8 cellular contexts compared by ENCODE assay signal in genomic region chr11:83156996-83157754, GRCh38. TPM values are rescaled to one million over a fixed set of nuclear protein-coding genes. Genes with fewer than 3 reads are reported as not detected.
DNase-seq lines count a peak whose midpoint lies in the region; ATAC-seq and TF ChIP-seq lines count a peak whose summit lies in the region.

Gene PCF11 (plus strand): TSS chr11:83157131. CDS start chr11:83157440, 309 bp downstream.

- ATAC-seq in HG03103 (IDR thresholded peaks at IDR 0.05; ENCODE audit: low read depth, unreplicated experiment) = peak; percentile 1

- CTCF ChIA-PET in activated CD4-positive, alpha-beta memory T cell treated with anti-CD3 and anti-CD28 coated beads for 36 hours (lab: Charles Lee) = interaction anchor here (0.6 to 2.0 kb wide), 13 partner anchors 8 to 439 kb away, joined by 3 to 7 read pairs (median 4); partner anchors contain the start of genes DDIAS and RAB30

- H3K4me1 Mint-ChIP-seq in activated CD4-positive, alpha-beta memory T cell treated with anti-CD3 and anti-CD28 coated beads for 36 hours (ENCODE audit: low read depth) = peaks cover 28% of the 10 kb centered on the region

- no peaks in the 10 kb centered on the region for H3K9me3 ChIP-seq in neutrophil

- peaks cover 46% of the 10 kb centered on the region for H3K36me3 Mint-ChIP-seq in activated CD4-positive, alpha-beta memory T cell treated with anti-CD3 and anti-CD28 coated beads for 36 hours

- no peaks in the 10 kb centered on the region for H3K27me3 Mint-ChIP-seq in activated CD4-positive, alpha-beta memory T cell treated with anti-CD3 and anti-CD28 coated beads for 36 hours

- no peaks in the 10 kb centered on the region for H3K27me3 ChIP-seq in neutrophil

- POLR2A ChIA-PET in activated CD4-positive, alpha-beta memory T cell treated with anti-CD3 and anti-CD28 coated beads for 36 hours (lab: Charles Lee) = interaction anchor here (0.7 to 5.7 kb wide), 22 partner anchors 11 to 421 kb away, joined by 3 to 67 read pairs (median 5); partner anchors contain the start of genes ANKRD42, CCDC90B, DDIAS and PRCP

- H3K27ac Mint-ChIP-seq in activated CD4-positive, alpha-beta memory T cell treated with anti-CD3 and anti-CD28 coated beads for 36 hours = peak within 1 kb of the TSS; percentile 100

- H3K4me3 ChIP-seq in fibroblast of the aortic adventitia (ENCODE audit: low read depth, low read length) (peak within 1 kb of the TSS; percentile 95), neutrophil (ENCODE audit: low read depth in 1 of 2, low read length in 1 of 2) (peak within 1 kb of the TSS; percentile 95 to 100)

- peak within 1 kb of the TSS; percentile 100 for H3K4me3 Mint-ChIP-seq in activated CD4-positive, alpha-beta memory T cell treated with anti-CD3 and anti-CD28 coated beads for 36 hours

- peaks cover 54 to 55% of the 10 kb centered on the region in 2 experiments for H3K4me1 ChIP-seq in neutrophil (ENCODE audit: control insufficient read depth in 1 of 2, insufficient read depth in 1 of 2, low read depth in 1 of 2, low read length in 1 of 2)

- TF ChIP-seq CTCF in fibroblast of the aortic adventitia (IDR thresholded peaks at IDR 0.05; ENCODE audit: insufficient read depth, low read length) (no peak), neutrophil (IDR thresholded peaks at IDR 0.05) (peak; percentile 37)

- peak; percentile 94 for DNase-seq in activated T-cell treated with anti-CD3 and anti-CD28 coated beads, Interleukin-2, amount 50 U/mL, for 1 hour
- DNase-seq in activated T-cell treated with anti-CD3 and anti-CD28 coated beads for 4 hours = no peak
- DNase-seq in activated CD4-positive, alpha-beta memory T cell treated with anti-CD3 and anti-CD28 coated beads for 36 hours = no peak
- DNase-seq in fibroblast of the aortic adventitia (ENCODE audit: low read depth) = no peak
- no peak for DNase-seq in stimulated activated naive CD4-positive, alpha-beta T cell treated with Interleukin-2 at 50 U/mL for 16 hours (lab: John Stamatoyannopoulos, UW)
- no peak for DNase-seq in putamen (ENCODE audit: low spot score)

- H3K27ac ChIP-seq in neutrophil = peak within 1 kb of the TSS; percentile 99

- no peaks in the 10 kb centered on the region for H3K9me3 Mint-ChIP-seq in activated CD4-positive, alpha-beta memory T cell treated with anti-CD3 and anti-CD28 coated beads for 36 hours

- peaks cover 7% of the 10 kb centered on the region for H3K36me3 ChIP-seq in neutrophil

- intact Hi-C loops in activated CD4-positive, alpha-beta memory T cell treated with anti-CD3 and anti-CD28 coated beads for 36 hours (cut with micrococcal nuclease) = loop anchor here (1.0 to 2.0 kb wide), 9 partner anchors 35 to 257 kb away; partner anchors contain the start of genes ANKRD42, CCDC90B, PRCP and RAB30

RNA-seq across cellular contexts. Expression of gene PCF11, which starts in this region (rescaled TPM):
- total RNA-seq in activated CD4-positive, alpha-beta memory T cell treated with anti-CD3 and anti-CD28 coated beads for 36 hours = 10 to 100 TPM; 46.8 to 47.9 TPM
- 47.7 and 49.2 TPM in 2 replicates for total RNA-seq in fibroblast of the aortic adventitia (ENCODE audit: low replicate concordance)
